8 cellular contexts compared by ENCODE assay signal in the genomic region with DNA sequence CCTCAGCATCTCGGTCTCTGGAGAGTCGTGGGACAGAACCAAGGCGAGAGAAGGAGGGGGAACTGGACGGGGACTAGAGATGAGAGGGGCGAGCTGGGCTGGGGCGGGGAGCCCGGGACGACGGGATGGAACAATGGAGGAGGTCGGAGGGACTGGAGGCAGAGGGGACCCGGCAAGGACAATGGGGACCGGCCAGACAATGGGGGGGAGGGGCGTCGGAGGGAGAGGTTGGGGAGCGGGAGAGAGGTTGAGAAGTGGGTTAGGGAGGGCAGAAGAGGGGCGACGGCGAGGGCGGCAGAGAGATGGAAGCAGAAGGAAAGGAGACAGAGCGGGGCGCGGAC. TPM values are rescaled to one million over a fixed set of nuclear protein-coding genes. Genes with fewer than 3 reads are reported as not detected.
DNase-seq lines count a peak whose midpoint lies in the region; ATAC-seq, FAIRE-seq and TF ChIP-seq lines count a peak whose summit lies in the region.

No MANE protein-coding gene starts in this region.

- no peak for TF ChIP-seq POLR2A in A549 (IDR thresholded peaks at IDR 0.05; ENCODE audit: low read length)

- POLR2A ChIA-PET in A549 (lab: Yijun Ruan, JAX) = no interaction called here

- peak overlapping the region; percentile 94 for H3K4me2 ChIP-seq in A549

- WGBS in A549 (ENCODE audit: missing lambda C conversion rate) = 5% methylated on average over 20 of the region's 22 CpGs
- WGBS in HUES64 = 2% methylated on average over 22 of the region's 22 CpGs

- ATAC-seq in A549 (peak in 1 of 2 experiments; percentile 12; a peak in 3 of 6 replicates), HG03108 (IDR thresholded peaks at IDR 0.05; ENCODE audit: unreplicated experiment) (no peak)

- H3K4me3 ChIP-seq in A549 (peak overlapping the region; percentile 50), HUES64 (ENCODE audit: low read length) (peak overlapping the region; percentile 68), choroid plexus epithelial cell (ENCODE audit: low read depth, low read length) (peak overlapping the region; percentile 46), muscle layer of duodenum (ENCODE audit: low read depth in 1 of 2, low read length in 2 of 2) (peak overlapping the region; percentile 48 to 73)

- H3K36me3 ChIP-seq in HUES64 (ENCODE audit: insufficient read depth, low read length) (no peaks in the 10 kb centered on the region), muscle layer of duodenum (ENCODE audit: control insufficient read depth in 1 of 2, insufficient read depth in 2 of 2, low read length in 2 of 2) (no peaks in the 10 kb centered on the region)

- H3K9ac ChIP-seq in HUES64 (ENCODE audit: low read depth, low read length) = no peak overlapping the region

- no peak for TF ChIP-seq CTCF in A549 (IDR thresholded peaks at IDR 0.05)
- TF ChIP-seq CTCF in choroid plexus epithelial cell (conservative IDR thresholded peaks at IDR 0.05; ENCODE audit: low read depth, low read length) = no peak

- H3K4me1 ChIP-seq in A549 (peaks cover 22% of the 10 kb centered on the region), HUES64 (ENCODE audit: insufficient read depth, low read length) (peaks cover 21% of the 10 kb centered on the region), muscle layer of duodenum (ENCODE audit: control insufficient read depth in 1 of 2, insufficient read depth in 2 of 2, low read length in 2 of 2) (peaks cover 0 to 32% of the 10 kb centered on the region in 2 donors)

- TF ChIP-seq EP300 in A549 (IDR thresholded peaks at IDR 0.05) = no peak

- peaks cover 66% of the 10 kb centered on the region for H3K27me3 ChIP-seq in HUES64 (ENCODE audit: insufficient read depth, low read length)
- peaks cover 33% of the 10 kb centered on the region for H3K27me3 ChIP-seq in muscle layer of duodenum (ENCODE audit: low read depth, low read length)

- FAIRE-seq in A549 (lab: Jason Lieb, UNC) = no peak

- TF ChIP-seq RAD21 in A549 (conservative IDR thresholded peaks at IDR 0.05 in 1 of 2, IDR thresholded peaks at IDR 0.05 in 1 of 2) = no peak

- H3K9me3 ChIP-seq in A549 (no peaks in the 10 kb centered on the region), HUES64 (ENCODE audit: insufficient read depth, low read depth, low read length) (no peaks in the 10 kb centered on the region), muscle layer of duodenum (ENCODE audit: control insufficient read depth in 1 of 2, low read length in 2 of 2) (no peaks in the 10 kb centered on the region)

- no peak for DNase-seq in A549 (ENCODE audit: low read depth in 1 of 2, low spot score in 1 of 2)
- no peak for DNase-seq in choroid plexus epithelial cell (ENCODE audit: low read depth)
- DNase-seq in AG20443 (ENCODE audit: low spot score) = no peak
- no peak for DNase-seq in UCSD-AML1 (lab: John Stamatoyannopoulos, UW; ENCODE audit: unreplicated experiment)
- no peak for DNase-seq in anterior cingulate cortex (lab: John Stamatoyannopoulos, UW)

- CTCF ChIA-PET in A549 (lab: Yijun Ruan, JAX) = interaction anchor here (0.6 to 12.9 kb wide), 53 partner anchors 11 to 1786 kb away, joined by 3 to 214 read pairs (median 5); a partner anchor contains a TSS

- H3K27ac ChIP-seq in A549 (peak overlapping the region in 1 of 2 experiments; percentile 47; a peak in 1 of 6 replicates), HUES64 (ENCODE audit: low read depth, low read length) (no peak overlapping the region), muscle layer of duodenum (ENCODE audit: low read length) (no peak overlapping the region)

TF ChIP-seq in A549, 52 proteins besides CTCF, POLR2A, EP300 and RAD21:
- TF ChIP-seq RARB (CRISPR knock-in tag; IDR thresholded peaks at IDR 0.05) (no peak), JUNB (IDR thresholded peaks at IDR 0.05) (no peak), CHD4 (IDR thresholded peaks at IDR 0.05; ENCODE audit: borderline replicate concordance) (no peak), HOXB13 (CRISPR knock-in tag; IDR thresholded peaks at IDR 0.05; ENCODE audit: low read depth) (no peak), CHD2 (IDR thresholded peaks at IDR 0.05; ENCODE audit: low read length, partially characterized antibody) (no peak), EHMT2 (IDR thresholded peaks at IDR 0.05; ENCODE audit: low read depth) (no peak), GATA3 (IDR thresholded peaks at IDR 0.05; ENCODE audit: borderline replicate concordance) (no peak), FOSB (CRISPR knock-in tag; IDR thresholded peaks at IDR 0.05) (no peak)

RNA-seq across cellular contexts. Expression of a gene that starts 0.7 kb away (rescaled TPM):
- 0.09 and 0.18 TPM in 2 replicates for polyA plus RNA-seq in A549 (2011; rRNA removed)
- 0.19 and 0.21 TPM in 2 replicates for polyA plus RNA-seq in A549 (2012; cell fraction: cytosol; rRNA removed)
- 0.20 and 0.21 TPM in 2 replicates for polyA plus RNA-seq in A549 (2012; cell fraction: nucleus; rRNA removed)
- 0.12 to 0.14 TPM (median 0.13 TPM) in 3 replicates for polyA plus RNA-seq in A549 (2017; fragmentation: RNase III; extraction: RNeasy Plus Mini Kit Qiagen cat#74134 plus additional on column Dnase treatment)
- polyA minus RNA-seq in A549 (2011; rRNA and poly(A)+ RNA removed) = not detected in 2 replicates
- 9.9 TPM for polyA plus RNA-seq in HUES64 (2013, experiment 1 of 2)
- polyA plus RNA-seq in HUES64 (2013, experiment 2 of 2) = 16.5 TPM
